8 cellular contexts compared by ENCODE assay signal in the genomic region with DNA sequence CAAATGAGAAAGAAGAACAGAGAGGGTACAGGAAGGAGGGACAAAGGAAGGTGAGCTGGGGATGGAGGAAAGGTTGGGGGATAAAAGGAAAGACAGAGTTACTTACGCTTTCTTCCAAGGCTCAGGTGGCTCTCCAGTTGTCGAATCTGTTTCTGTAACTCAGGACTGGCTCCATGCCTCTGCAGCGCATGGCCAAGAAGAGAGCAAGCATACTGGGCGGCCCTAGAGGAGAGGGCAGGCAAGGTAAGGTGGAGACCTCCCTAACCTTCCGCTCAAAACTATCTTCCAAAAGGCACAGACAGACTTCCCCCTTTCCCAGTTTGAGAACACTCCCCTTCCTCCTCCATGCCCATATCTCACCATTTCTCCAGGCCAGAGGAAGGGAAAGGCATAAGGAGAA. TPM values are rescaled to one million over a fixed set of nuclear protein-coding genes. Genes with fewer than 3 reads are reported as not detected.
DNase-seq lines count a peak whose midpoint lies in the region; ATAC-seq, FAIRE-seq and TF ChIP-seq lines count a peak whose summit lies in the region.

No MANE protein-coding gene starts in this region.

- H3K27ac ChIP-seq in keratinocyte (ENCODE audit: control insufficient read depth, insufficient read depth, low read length) (peak overlapping the region; percentile 93), subcutaneous abdominal adipose tissue (ENCODE audit: low read depth, low read length) (peak overlapping the region; percentile 54)

- dilution Hi-C loops in keratinocyte (cut with MboI; ENCODE audit: extremely low pct_ligation_motif_present, low sequenced_read_pairs): no loop called here

- no peaks in the 10 kb centered on the region for H3K9me3 ChIP-seq in keratinocyte (ENCODE audit: control insufficient read depth, low read depth, low read length)
- no peaks in the 10 kb centered on the region for H3K9me3 ChIP-seq in subcutaneous abdominal adipose tissue (ENCODE audit: control insufficient read depth in 5 of 5, low read length in 5 of 5)

- peaks cover 33% of the 10 kb centered on the region for H3K4me1 Mint-ChIP-seq in T-helper 1 cell treated with Interleukin-12 subunit alpha and Interleukin-12 subunit beta and Interleukin-4 antibody, amounts not matched to agents 30 μg/mL and 1 μg/mL, for 36 hours (ENCODE audit: low read depth)

- H3K27me3 Mint-ChIP-seq in T-helper 1 cell treated with Interleukin-12 subunit alpha and Interleukin-12 subunit beta and Interleukin-4 antibody, amounts not matched to agents 30 μg/mL and 1 μg/mL, for 36 hours (ENCODE audit: low read depth): no peaks in the 10 kb centered on the region

- FAIRE-seq in keratinocyte (lab: Jason Lieb, UNC): no peak

- TF ChIP-seq CTCF in keratinocyte (optimal IDR thresholded peaks at IDR 0.05 in 1 of 3, IDR thresholded peaks at IDR 0.05 in 1 of 3, conservative IDR thresholded peaks at IDR 0.05 in 1 of 3; ENCODE audit: extremely low read depth in 1 of 3, insufficient read depth in 2 of 3, low read length in 3 of 3): no peak

- H3K4me1 ChIP-seq in keratinocyte (ENCODE audit: control insufficient read depth, extremely low read depth, insufficient read depth, low read length) (peaks cover 19% of the 10 kb centered on the region), subcutaneous abdominal adipose tissue (ENCODE audit: control insufficient read depth in 5 of 5, insufficient read depth in 5 of 5, low read length in 5 of 5) (peaks cover 11 to 29% (median 26%) of the 10 kb centered on the region in 5 donors)

- H3K9ac ChIP-seq in keratinocyte (ENCODE audit: control insufficient read depth, extremely low read depth, insufficient read depth, low read length): peak overlapping the region; percentile 90
- peak overlapping the region; percentile 82 to 100 (median 96) for H3K9ac ChIP-seq in subcutaneous abdominal adipose tissue (ENCODE audit: low read length in 5 of 5)

- H3K27ac Mint-ChIP-seq in T-helper 1 cell treated with Interleukin-12 subunit alpha and Interleukin-12 subunit beta and Interleukin-4 antibody, amounts not matched to agents 30 μg/mL and 1 μg/mL, for 36 hours: peak overlapping the region; percentile 91
- peak overlapping the region; percentile 90 for H3K27ac Mint-ChIP-seq in activated naive CD4-positive, alpha-beta T cell treated with anti-CD3 and anti-CD28 coated beads, Interleukin-2, amount 50 U/mL, for 72 hours

- H3K27me3 ChIP-seq in keratinocyte (ENCODE audit: control insufficient read depth, extremely low read depth, insufficient read depth, low read length) (no peaks in the 10 kb centered on the region), subcutaneous abdominal adipose tissue (ENCODE audit: control insufficient read depth in 5 of 5, insufficient read depth in 4 of 5, low read length in 5 of 5) (no peaks in the 10 kb centered on the region)

- no peaks in the 10 kb centered on the region for H3K9me1 ChIP-seq in keratinocyte (ENCODE audit: control insufficient read depth, extremely low read depth, insufficient read depth, low read length)

- H2AFZ ChIP-seq in keratinocyte (ENCODE audit: control insufficient read depth, low read length): peak overlapping the region; percentile 78

- DNase-seq in T-helper 1 cell (no peak), keratinocyte (ENCODE audit: low read depth, low spot score) (no peak), activated gamma-delta T cell treated with Interleukin-2 at 50 U/mL for 16 hours (no peak), NCI-H1105 treated with DMSO at 0.1 percent for 48 hours (lab: John Stamatoyannopoulos, UW) (no peak)
- no peak for DNase-seq in activated naive CD4-positive, alpha-beta T cell treated with anti-CD3 and anti-CD28 coated beads, Interleukin-2, amount 50 U/mL, for 72 hours (ENCODE audit: low spot score in 2 of 2)

- peak overlapping the region; percentile 66 to 91 (median 88) for H3K4me3 ChIP-seq in keratinocyte (ENCODE audit: control insufficient read depth in 2 of 3, extremely low read depth in 1 of 3, insufficient read depth in 2 of 3, low read depth in 1 of 3, low read length in 3 of 3)
- H3K4me3 ChIP-seq in subcutaneous abdominal adipose tissue (ENCODE audit: low read depth in 1 of 5, low read length in 5 of 5): peak overlapping the region; percentile 90 to 100 (median 99)

- no peaks in the 10 kb centered on the region for H3K9me3 Mint-ChIP-seq in T-helper 1 cell treated with Interleukin-12 subunit alpha and Interleukin-12 subunit beta and Interleukin-4 antibody, amounts not matched to agents 30 μg/mL and 1 μg/mL, for 36 hours
- H3K9me3 Mint-ChIP-seq in activated naive CD4-positive, alpha-beta T cell treated with anti-CD3 and anti-CD28 coated beads, Interleukin-2, amount 50 U/mL, for 72 hours: no peaks in the 10 kb centered on the region

- peaks cover 15% of the 10 kb centered on the region for H3K79me2 ChIP-seq in keratinocyte (ENCODE audit: control insufficient read depth, insufficient read depth, low read length)

- no peaks in the 10 kb centered on the region for H4K20me1 ChIP-seq in keratinocyte (ENCODE audit: control insufficient read depth, extremely low read depth, insufficient read depth, low read length)

- H3K36me3 ChIP-seq in keratinocyte (ENCODE audit: control insufficient read depth in 2 of 2, extremely low read depth in 1 of 2, insufficient read depth in 2 of 2, low read length in 2 of 2) (peaks cover 6% of the 10 kb centered on the region in 2 experiments), subcutaneous abdominal adipose tissue (ENCODE audit: control insufficient read depth in 5 of 5, insufficient read depth in 5 of 5, low read length in 5 of 5) (peaks cover 6 to 41% (median 11%) of the 10 kb centered on the region in 5 donors)

- ATAC-seq in activated naive CD4-positive, alpha-beta T cell treated with anti-CD3 and anti-CD28 coated beads, Interleukin-2, amount 50 U/mL, for 72 hours: no peak
- no peak for ATAC-seq in HG03432 (IDR thresholded peaks at IDR 0.05; ENCODE audit: unreplicated experiment)

- peak overlapping the region; percentile 99 for H3K4me2 ChIP-seq in keratinocyte (ENCODE audit: control insufficient read depth, extremely low read depth, insufficient read depth, low read depth, low read length)

- H3K36me3 Mint-ChIP-seq in T-helper 1 cell treated with Interleukin-12 subunit alpha and Interleukin-12 subunit beta and Interleukin-4 antibody, amounts not matched to agents 30 μg/mL and 1 μg/mL, for 36 hours (ENCODE audit: low read depth): peaks cover 34% of the 10 kb centered on the region
- H3K36me3 Mint-ChIP-seq in activated naive CD4-positive, alpha-beta T cell treated with anti-CD3 and anti-CD28 coated beads, Interleukin-2, amount 50 U/mL, for 72 hours: peaks cover 15 to 16% of the 10 kb centered on the region in 2 donors

- H3K4me3 Mint-ChIP-seq in T-helper 1 cell treated with Interleukin-12 subunit alpha and Interleukin-12 subunit beta and Interleukin-4 antibody, amounts not matched to agents 30 μg/mL and 1 μg/mL, for 36 hours: peak overlapping the region; percentile 93

RNA-seq across cellular contexts. Expression of gene PEX11B, which starts 0.9 kb away (rescaled TPM):
- 10 to 100 TPM; 17.9 to 36.1 TPM for total RNA-seq in activated naive CD4-positive, alpha-beta T cell treated with anti-CD3 and anti-CD28 coated beads, Interleukin-2, amount 50 U/mL, for 72 hours
- polyA plus RNA-seq in keratinocyte: 43.7 to 97.7 TPM (median 89.0 TPM) in 3 replicates
- 4.3 TPM for polyA plus RNA-seq in keratinocyte (2011; ENCODE audit: low read depth)
- polyA plus RNA-seq in keratinocyte (2011; cell fraction: cytosol; rRNA removed): 44.3 and 61.6 TPM in 2 replicates
- polyA plus RNA-seq in keratinocyte (2011; cell fraction: nucleus; rRNA removed): 45.9 and 49.3 TPM in 2 replicates
- polyA plus RNA-seq in keratinocyte (2012; ENCODE audit: low replicate concordance): 24.2 and 33.7 TPM in 2 replicates
- 38.9 to 50.0 TPM (median 47.9 TPM) in 3 replicates for polyA minus RNA-seq in keratinocyte
- 29.9 TPM for polyA minus RNA-seq in keratinocyte (2011; cell fraction: cytosol; rRNA and poly(A)+ RNA removed)
- 13.9 and 16.0 TPM in 2 replicates for polyA minus RNA-seq in keratinocyte (2011; cell fraction: nucleus; rRNA and poly(A)+ RNA removed)

RNA-seq across cellular contexts. Expression of gene ITGA10, which starts 7.7 kb away (rescaled TPM):
- 1 to 10 TPM; 1.0 to 1.5 TPM for total RNA-seq in activated naive CD4-positive, alpha-beta T cell treated with anti-CD3 and anti-CD28 coated beads, Interleukin-2, amount 50 U/mL, for 72 hours
- polyA plus RNA-seq in keratinocyte: 0.54 to 0.90 TPM (median 0.65 TPM) in 3 replicates
- polyA plus RNA-seq in keratinocyte (2011; ENCODE audit: low read depth): 0.44 TPM
- 0.05 and 0.15 TPM in 2 replicates for polyA plus RNA-seq in keratinocyte (2011; cell fraction: cytosol; rRNA removed)
- 3.5 and 3.8 TPM in 2 replicates for polyA plus RNA-seq in keratinocyte (2011; cell fraction: nucleus; rRNA removed)
- 0.44 and 0.87 TPM in 2 replicates for polyA plus RNA-seq in keratinocyte (2012; ENCODE audit: low replicate concordance)
- 0.33 to 0.53 TPM (median 0.45 TPM) in 3 replicates for polyA minus RNA-seq in keratinocyte
- not detected for polyA minus RNA-seq in keratinocyte (2011; cell fraction: cytosol; rRNA and poly(A)+ RNA removed)
- 0.53 and 1.4 TPM in 2 replicates for polyA minus RNA-seq in keratinocyte (2011; cell fraction: nucleus; rRNA and poly(A)+ RNA removed)

RNA-seq across cellular contexts. Expression of gene RBM8A, which starts 9.7 kb away (rescaled TPM):
- total RNA-seq in activated naive CD4-positive, alpha-beta T cell treated with anti-CD3 and anti-CD28 coated beads, Interleukin-2, amount 50 U/mL, for 72 hours: 100 to 1,000 TPM; 254 to 286 TPM
- 111 to 209 TPM (median 194 TPM) in 3 replicates for polyA plus RNA-seq in keratinocyte
- polyA plus RNA-seq in keratinocyte (2011; ENCODE audit: low read depth): 280 TPM
- 143 and 166 TPM in 2 replicates for polyA plus RNA-seq in keratinocyte (2011; cell fraction: cytosol; rRNA removed)
- 84.1 and 141 TPM in 2 replicates for polyA plus RNA-seq in keratinocyte (2011; cell fraction: nucleus; rRNA removed)
- 168 and 229 TPM in 2 replicates for polyA plus RNA-seq in keratinocyte (2012; ENCODE audit: low replicate concordance)
- polyA minus RNA-seq in keratinocyte: 15.1 to 80.3 TPM (median 34.1 TPM) in 3 replicates
- 63.5 TPM for polyA minus RNA-seq in keratinocyte (2011; cell fraction: cytosol; rRNA and poly(A)+ RNA removed)
- 9.0 and 29.2 TPM in 2 replicates for polyA minus RNA-seq in keratinocyte (2011; cell fraction: nucleus; rRNA and poly(A)+ RNA removed)

RNA-seq across cellular contexts. Expression of gene ANKRD35, which starts 31.9 kb away (rescaled TPM):
- total RNA-seq in activated naive CD4-positive, alpha-beta T cell treated with anti-CD3 and anti-CD28 coated beads, Interleukin-2, amount 50 U/mL, for 72 hours: under 1 TPM; 0.50 to 0.53 TPM
- polyA plus RNA-seq in keratinocyte: 0.08 to 1.3 TPM (median 0.46 TPM) in 3 replicates
- polyA plus RNA-seq in keratinocyte (2011; ENCODE audit: low read depth): 9.6 TPM
- polyA plus RNA-seq in keratinocyte (2011; cell fraction: cytosol; rRNA removed): 0.15 and 0.27 TPM in 2 replicates
- 0.70 and 0.85 TPM in 2 replicates for polyA plus RNA-seq in keratinocyte (2011; cell fraction: nucleus; rRNA removed)
- polyA plus RNA-seq in keratinocyte (2012; ENCODE audit: low replicate concordance): 0.13 and 8.2 TPM in 2 replicates
- 0.16 to 0.56 TPM in 2 of 3 replicates, not detected in the other for polyA minus RNA-seq in keratinocyte
- not detected for polyA minus RNA-seq in keratinocyte (2011; cell fraction: cytosol; rRNA and poly(A)+ RNA removed)
- 0.21 and 0.62 TPM in 2 replicates for polyA minus RNA-seq in keratinocyte (2011; cell fraction: nucleus; rRNA and poly(A)+ RNA removed)

RNA-seq across cellular contexts. Expression of gene LIX1L, which starts 40.2 kb away (rescaled TPM):
- 10 to 100 TPM; 47.9 to 50.1 TPM for total RNA-seq in activated naive CD4-positive, alpha-beta T cell treated with anti-CD3 and anti-CD28 coated beads, Interleukin-2, amount 50 U/mL, for 72 hours
- polyA plus RNA-seq in keratinocyte: 9.2 to 26.4 TPM (median 20.0 TPM) in 3 replicates
- 0.77 TPM for polyA plus RNA-seq in keratinocyte (2011; ENCODE audit: low read depth)
- polyA plus RNA-seq in keratinocyte (2011; cell fraction: cytosol; rRNA removed): 16.8 and 21.1 TPM in 2 replicates
- 12.9 and 13.4 TPM in 2 replicates for polyA plus RNA-seq in keratinocyte (2011; cell fraction: nucleus; rRNA removed)
- polyA plus RNA-seq in keratinocyte (2012; ENCODE audit: low replicate concordance): 2.4 and 9.0 TPM in 2 replicates
- polyA minus RNA-seq in keratinocyte: 10.7 to 17.8 TPM (median 16.1 TPM) in 3 replicates
- polyA minus RNA-seq in keratinocyte (2011; cell fraction: cytosol; rRNA and poly(A)+ RNA removed): 18.8 TPM
- polyA minus RNA-seq in keratinocyte (2011; cell fraction: nucleus; rRNA and poly(A)+ RNA removed): 5.2 and 8.9 TPM in 2 replicates
